1 cellular context compared by ENCODE assay signal in the genomic region with DNA sequence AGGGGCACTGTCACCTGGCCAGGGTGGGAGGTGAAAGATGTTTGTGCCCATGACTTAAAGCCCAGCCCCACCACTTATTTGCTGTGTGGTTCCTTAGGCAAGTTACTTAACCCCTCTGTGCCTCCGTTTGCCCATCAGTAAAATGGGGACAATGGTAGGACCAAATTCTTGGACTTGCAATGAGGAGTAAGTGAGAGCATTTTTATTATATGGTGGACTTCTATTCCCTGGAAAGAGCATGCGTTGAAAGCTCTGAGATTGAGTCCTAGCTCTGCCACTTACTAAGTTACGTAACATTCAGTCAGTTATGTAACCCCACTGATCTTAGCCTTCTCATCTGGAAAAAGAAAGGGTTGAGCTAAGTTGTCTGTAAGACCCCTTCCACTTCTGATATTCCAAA.
TF ChIP-seq lines count a peak whose summit lies in the region.

No MANE protein-coding gene starts in this region.

TF ChIP-seq in liver, 16 proteins besides CTCF, POLR2A, EP300 and RAD21 (continued from another document):
- TF ChIP-seq, protein P1, sequence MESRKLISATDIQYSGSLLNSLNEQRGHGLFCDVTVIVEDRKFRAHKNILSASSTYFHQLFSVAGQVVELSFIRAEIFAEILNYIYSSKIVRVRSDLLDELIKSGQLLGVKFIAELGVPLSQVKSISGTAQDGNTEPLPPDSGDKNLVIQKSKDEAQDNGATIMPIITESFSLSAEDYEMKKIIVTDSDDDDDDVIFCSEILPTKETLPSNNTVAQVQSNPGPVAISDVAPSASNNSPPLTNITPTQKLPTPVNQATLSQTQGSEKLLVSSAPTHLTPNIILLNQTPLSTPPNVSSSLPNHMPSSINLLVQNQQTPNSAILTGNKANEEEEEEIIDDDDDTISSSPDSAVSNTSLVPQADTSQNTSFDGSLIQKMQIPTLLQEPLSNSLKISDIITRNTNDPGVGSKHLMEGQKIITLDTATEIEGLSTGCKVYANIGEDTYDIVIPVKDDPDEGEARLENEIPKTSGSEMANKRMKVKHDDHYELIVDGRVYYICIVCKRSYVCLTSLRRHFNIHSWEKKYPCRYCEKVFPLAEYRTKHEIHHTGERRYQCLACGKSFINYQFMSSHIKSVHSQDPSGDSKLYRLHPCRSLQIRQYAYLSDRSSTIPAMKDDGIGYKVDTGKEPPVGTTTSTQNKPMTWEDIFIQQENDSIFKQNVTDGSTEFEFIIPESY (IDR thresholded peaks at IDR 0.05): no peak
- TF ChIP-seq SP1 (IDR thresholded peaks at IDR 0.05): no peak
- no peak for TF ChIP-seq JUND (IDR thresholded peaks at IDR 0.05)
